Comparison of ENCODE assay signal across 22 cellular contexts in genomic region chr16:86289907-86290306, GRCh38.
"Had no signal": no experiment of that assay in that cellular context is flagged by ENCODE, and none has a peak within 500 bp of the region (broad histone marks: within the 10 kb centered on the region; RNA-seq: fewer than 3 reads in every experiment).

No MANE protein-coding gene starts in this region.

- H3K27me3 ChIP-seq: SJSA1 had no signal

- H3K36me3 ChIP-seq: MG63, SJSA1 had no signal

- H3K4me3 ChIP-seq: MG63, SJSA1, SK-N-MC had no signal

- H3K9me3 ChIP-seq: MG63, SJSA1 had no signal

- H3K27ac ChIP-seq: HL-60, SJSA1, SK-N-MC had no signal

- DNase-seq: Karpas-422, KG1, MG63, NCI-H1092, NCI-H1105 treated with DMSO at 0.1 percent for 48 hours, NCI-H1417 treated with DMSO at 0.1 percent for 48 hours, NCI-H146, NCI-H1694 treated with DMSO at 0.1 percent for 48 hours, NCI-H1930, NCI-H2081, NCI-H2107, NCI-H2227 treated with DMSO at 0.1 percent for 48 hours, NCI-H524, NCI-H526 treated with DMSO at 0.1 percent for 48 hours, NCI-H774, Right ventricle myocardium superior, RPMI8226, SIG-M5 had no signal

- FAIRE-seq: RCC 7860 had no signal
